Comparison of ENCODE assay signal across 13 cellular contexts in genomic region chr10:18456984-18457383, GRCh38.
A peak's percentile ranks its signal among the peaks of the same experiment; 100 is the strongest.
DNase-seq lines count a peak whose midpoint lies in the region; ATAC-seq and TF ChIP-seq lines count a peak whose summit lies in the region.
"Had no signal": no experiment of that assay in that cellular context is flagged by ENCODE, and none has a peak within 500 bp of the region (broad histone marks: within the 10 kb centered on the region; RNA-seq: fewer than 3 reads in every experiment).

No MANE protein-coding gene starts in this region.

- H3K27ac ChIP-seq in CD8-positive, alpha-beta T cell (ENCODE audit: low read depth, low read length): no peak overlapping the region

- H3K27me3 Mint-ChIP-seq in CD8-positive, alpha-beta T cell (ENCODE audit: low read depth): no peaks in the 10 kb centered on the region

- no peaks in the 10 kb centered on the region for H3K9me3 Mint-ChIP-seq in CD8-positive, alpha-beta T cell

- H3K4me1 ChIP-seq in CD8-positive, alpha-beta T cell (ENCODE audit: insufficient read depth, low read length): no peaks in the 10 kb centered on the region

- POLR2A ChIA-PET in CD8-positive, alpha-beta T cell (lab: Charles Lee): no interaction called here
- POLR2A ChIA-PET in HEK293T (lab: Yijun Ruan, JAX): no interaction called here

- no peaks in the 10 kb centered on the region for H3K36me3 Mint-ChIP-seq in CD8-positive, alpha-beta T cell

- H3K4me3 Mint-ChIP-seq in CD8-positive, alpha-beta T cell: no peak overlapping the region

- no peak overlapping the region for H3K27ac Mint-ChIP-seq in CD8-positive, alpha-beta T cell

- peak; percentile 98 for ATAC-seq in GM19372 (IDR thresholded peaks at IDR 0.05; ENCODE audit: low read depth, unreplicated experiment)
- ATAC-seq in HG02763 (IDR thresholded peaks at IDR 0.05; ENCODE audit: unreplicated experiment): peak; percentile 98
- peak; percentile 100 for ATAC-seq in HG03442 (IDR thresholded peaks at IDR 0.05; ENCODE audit: unreplicated experiment)
- ATAC-seq in CD8-positive, alpha-beta T cell: no peak
- ATAC-seq: mucosa of descending colon had no signal

- DNase-seq in GM12865 (ENCODE audit: low read depth) (peak; percentile 55), C1 segment of cervical spinal cord (lab: John Stamatoyannopoulos, UW) (no peak), HEK293T (ENCODE audit: extremely low spot score) (no peak)
- DNase-seq in CD8-positive, alpha-beta T cell: no peak
- DNase-seq in stimulated activated CD4-positive, alpha-beta T cell treated with anti-CD3 and anti-CD28 coated beads, Interleukin-2, amount 100 ng/mL, for 24 hours: no peak
- DNase-seq: aorta, mucosa of descending colon, NCI-H1105 treated with DMSO at 0.1 percent for 48 hours, retina, trophoblast cell had no signal

- H3K4me3 ChIP-seq in GM12865 (ENCODE audit: low read depth, low read length): no peak overlapping the region
- no peak overlapping the region for H3K4me3 ChIP-seq in CD8-positive, alpha-beta T cell (ENCODE audit: low read depth, low read length)
- H3K4me3 ChIP-seq: mucosa of descending colon had no signal

- intact Hi-C loops in CD8-positive, alpha-beta T cell (cut with DNase I, micrococcal nuclease): no loop called here

- CTCF ChIA-PET in CD8-positive, alpha-beta T cell (lab: Charles Lee): no interaction called here
- CTCF ChIA-PET in HEK293T (lab: Yijun Ruan, JAX): no interaction called here

- H3K4me1 Mint-ChIP-seq in CD8-positive, alpha-beta T cell (ENCODE audit: low read depth): no peaks in the 10 kb centered on the region

- H3K9me3 ChIP-seq in CD8-positive, alpha-beta T cell (ENCODE audit: low read length): no peaks in the 10 kb centered on the region
- H3K9me3 ChIP-seq: mucosa of descending colon had no signal

- H3K27me3 ChIP-seq in CD8-positive, alpha-beta T cell (ENCODE audit: insufficient read depth, low read length): no peaks in the 10 kb centered on the region

- TF ChIP-seq CTCF in GM12865 (IDR thresholded peaks at IDR 0.05; ENCODE audit: insufficient read depth, low read depth, low read length, missing control alignments): no peak
- no peak for TF ChIP-seq CTCF in CD8-positive, alpha-beta T cell (IDR thresholded peaks at IDR 0.05)

- no peaks in the 10 kb centered on the region for H3K36me3 ChIP-seq in CD8-positive, alpha-beta T cell (ENCODE audit: insufficient read depth, low read length)

TF ChIP-seq in HEK293T, 16 proteins besides CTCF, POLR2A, EP300 and RAD21:
- TF ChIP-seq L3MBTL2 (conservative IDR thresholded peaks at IDR 0.05): no peak
- TF ChIP-seq HDGF (IDR thresholded peaks at IDR 0.05; ENCODE audit: borderline replicate concordance): no peak
- TF ChIP-seq BHLHE40 (IDR thresholded peaks at IDR 0.05; ENCODE audit: borderline replicate concordance): no peak
- TF ChIP-seq TARDBP (IDR thresholded peaks at IDR 0.05): no peak
- TF ChIP-seq SP1 (IDR thresholded peaks at IDR 0.05): no peak
- TF ChIP-seq FOXM1 (IDR thresholded peaks at IDR 0.05; ENCODE audit: borderline replicate concordance): no peak
- TF ChIP-seq PKNOX1 (IDR thresholded peaks at IDR 0.05): no peak
- no peak for TF ChIP-seq CTBP1 (IDR thresholded peaks at IDR 0.05; ENCODE audit: borderline replicate concordance)
- TF ChIP-seq FOXA1 (IDR thresholded peaks at IDR 0.05): no peak
- no peak for TF ChIP-seq NFRKB (IDR thresholded peaks at IDR 0.05)
- TF ChIP-seq SUZ12 (IDR thresholded peaks at IDR 0.05): no peak
- no peak for TF ChIP-seq ELF4 (IDR thresholded peaks at IDR 0.05)
- TF ChIP-seq FOXK2 (IDR thresholded peaks at IDR 0.05): no peak
- TF ChIP-seq ZNF384 (IDR thresholded peaks at IDR 0.05): no peak
- TF ChIP-seq LEF1 (IDR thresholded peaks at IDR 0.05; ENCODE audit: borderline replicate concordance): no peak
- no peak for TF ChIP-seq ARNT (IDR thresholded peaks at IDR 0.05)
